Comparison of ENCODE assay signal across 17 cellular contexts in the genomic region with DNA sequence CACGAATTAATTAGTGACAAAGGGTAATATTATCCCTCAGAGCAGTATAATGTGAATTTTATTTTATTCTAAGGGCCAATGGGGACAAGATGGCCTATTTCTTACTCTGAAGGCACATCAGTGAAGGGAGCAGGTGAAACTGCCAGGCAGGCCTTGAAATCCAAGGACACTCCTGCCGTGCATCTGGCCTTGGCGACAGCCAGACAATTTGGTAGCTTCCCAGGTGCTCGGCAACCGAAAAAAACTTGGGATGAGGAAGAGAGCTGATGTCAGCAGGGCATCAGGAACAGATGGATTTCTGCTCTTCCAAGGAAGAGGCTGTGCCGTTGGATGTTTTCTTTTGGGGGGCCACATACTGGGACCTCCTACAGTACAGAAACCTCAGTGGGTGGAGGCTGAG.
"Had no signal": no experiment of that assay in that cellular context is flagged by ENCODE, and none has a peak within 500 bp of the region (broad histone marks: within the 10 kb centered on the region; RNA-seq: fewer than 3 reads in every experiment).

No MANE protein-coding gene starts in this region.

- H3K79me2 ChIP-seq: hepatocyte had no signal

- H3K36me3 Mint-ChIP-seq: naive thymus-derived CD4-positive, alpha-beta T cell; stimulated activated memory B cell treated with anti-CD40 and anti-IgM and Interleukin-4, amounts not matched to agents 10 μg/mL and 1 μg/mL and 100 μg/mL, for 72 hours had no signal

- H3K4me3 Mint-ChIP-seq: central memory CD8-positive, alpha-beta T cell; naive thymus-derived CD4-positive, alpha-beta T cell; stimulated activated memory B cell treated with anti-CD40 and anti-IgM and Interleukin-4, amounts not matched to agents 10 μg/mL and 1 μg/mL and 100 μg/mL, for 72 hours; stimulated activated naive CD8-positive, alpha-beta T cell treated with anti-CD3 and anti-CD28 coated beads, Interleukin-15, Interleukin-2, amounts not matched to agents 100 ng/mL and 50 ng/mL, for 24 hours had no signal

- H3K27ac ChIP-seq: epithelial cell of prostate, esophagus muscularis mucosa, gastrocnemius medialis, hepatocyte, neutrophil, psoas muscle, right lobe of liver, thoracic aorta, transverse colon had no signal

- H3K4me1 ChIP-seq: gastrocnemius medialis, psoas muscle, right lobe of liver, transverse colon had no signal

- H3K9me3 ChIP-seq: esophagus muscularis mucosa, gastrocnemius medialis, neutrophil, psoas muscle, right lobe of liver, thoracic aorta, transverse colon had no signal

- H3K4me2 ChIP-seq: hepatocyte had no signal

- H3K9me3 Mint-ChIP-seq: central memory CD8-positive, alpha-beta T cell; naive thymus-derived CD4-positive, alpha-beta T cell; stimulated activated memory B cell treated with anti-CD40 and anti-IgM and Interleukin-4, amounts not matched to agents 10 μg/mL and 1 μg/mL and 100 μg/mL, for 72 hours; stimulated activated naive CD8-positive, alpha-beta T cell treated with anti-CD3 and anti-CD28 coated beads, Interleukin-15, Interleukin-2, amounts not matched to agents 100 ng/mL and 50 ng/mL, for 24 hours had no signal

- H3K36me3 ChIP-seq: esophagus muscularis mucosa, gastrocnemius medialis, neutrophil, right lobe of liver, thoracic aorta, transverse colon had no signal

- H3K27me3 Mint-ChIP-seq: stimulated activated memory B cell treated with anti-CD40 and anti-IgM and Interleukin-4, amounts not matched to agents 10 μg/mL and 1 μg/mL and 100 μg/mL, for 72 hours had no signal

- DNase-seq: cortex of kidney; effector memory CD4-positive, alpha-beta T cell; gastrocnemius medialis; naive thymus-derived CD4-positive, alpha-beta T cell; psoas muscle; retina; right lobe of liver; stimulated activated CD4-positive, alpha-beta T cell treated with anti-CD3 and anti-CD28 coated beads, Interleukin-4, amount 100 ng/mL, for 1 hour; transverse colon had no signal

- H3K4me1 Mint-ChIP-seq: central memory CD8-positive, alpha-beta T cell; naive thymus-derived CD4-positive, alpha-beta T cell had no signal

- H3K27ac Mint-ChIP-seq: naive thymus-derived CD4-positive, alpha-beta T cell; stimulated activated memory B cell treated with anti-CD40 and anti-IgM and Interleukin-4, amounts not matched to agents 10 μg/mL and 1 μg/mL and 100 μg/mL, for 72 hours; stimulated activated naive CD8-positive, alpha-beta T cell treated with anti-CD3 and anti-CD28 coated beads, Interleukin-15, Interleukin-2, amounts not matched to agents 100 ng/mL and 50 ng/mL, for 24 hours had no signal

- H3K4me3 ChIP-seq: esophagus muscularis mucosa, gastrocnemius medialis, hepatocyte, psoas muscle, right lobe of liver, thoracic aorta, transverse colon had no signal

- H3K27me3 ChIP-seq: esophagus muscularis mucosa, gastrocnemius medialis, hepatocyte, neutrophil, right lobe of liver, transverse colon had no signal
